Comparison of ENCODE assay signal across 21 cellular contexts in genomic region chr6:138240476-138241245, GRCh38. TPM values are rescaled to one million over a fixed set of nuclear protein-coding genes. Genes with fewer than 3 reads are reported as not detected.
A peak's percentile ranks its signal among the peaks of the same experiment; 100 is the strongest.
DNase-seq lines count a peak whose midpoint lies in the region; ATAC-seq lines count a peak whose summit lies in the region.
"Had no signal": no experiment of that assay in that cellular context is flagged by ENCODE, and none has a peak within 500 bp of the region (broad histone marks: within the 10 kb centered on the region; RNA-seq: fewer than 3 reads in every experiment).

No MANE protein-coding gene starts in this region.

- H3K36me3 Mint-ChIP-seq in naive thymus-derived CD4-positive, alpha-beta T cell = no peaks in the 10 kb centered on the region
- H3K36me3 Mint-ChIP-seq: memory B cell had no signal

- DNase-seq in DMS 273 treated with DMSO at 0.1 percent for 48 hours (lab: John Stamatoyannopoulos, UW) (peak; percentile 77), LHCN-M2 (ENCODE audit: low read depth) (peak; percentile 19), amniotic stem cell (lab: John Stamatoyannopoulos, UW) (peak; percentile 32), iris pigment epithelial cell (ENCODE audit: low read depth) (peak; percentile 53), NCI-H82 treated with DMSO at 0.1 percent for 48 hours (lab: John Stamatoyannopoulos, UW; ENCODE audit: unreplicated experiment) (no peak), cortex of kidney (lab: John Stamatoyannopoulos, UW) (no peak)
- DNase-seq in naive thymus-derived CD4-positive, alpha-beta T cell = no peak
- DNase-seq: activated CD4-positive, alpha-beta T cell treated with anti-CD3 and anti-CD28 coated beads for 48 hours; activated naive CD4-positive, alpha-beta T cell treated with anti-CD3 and anti-CD28 coated beads for 36 hours; DMS79 treated with DMSO at 0.1 percent for 48 hours; MM.1S; NCI-H2227 treated with DMSO at 0.1 percent for 48 hours; SHP77 treated with DMSO at 0.1 percent for 48 hours; stimulated activated CD4-positive, alpha-beta T cell treated with anti-CD3 and anti-CD28 coated beads, Interleukin-2, amount 100 ng/mL, for 48 hours had no signal

- CTCF ChIA-PET in naive thymus-derived CD4-positive, alpha-beta T cell (lab: Charles Lee) = no interaction called here

- H3K4me3 Mint-ChIP-seq in naive thymus-derived CD4-positive, alpha-beta T cell = no peak overlapping the region
- H3K4me3 Mint-ChIP-seq: activated naive CD4-positive, alpha-beta T cell treated with anti-CD3 and anti-CD28 coated beads for 36 hours; memory B cell; neural crest cell; T-helper 2 cell treated with Interferon-gamma antibody and Interleukin-4, amounts not matched to agents 5 μg/mL and 100 μg/mL, for 36 hours had no signal

- H3K4me1 ChIP-seq in naive thymus-derived CD4-positive, alpha-beta T cell (ENCODE audit: control insufficient read depth in 2 of 2, insufficient read depth in 2 of 2, low read length in 2 of 2) = no peaks in the 10 kb centered on the region
- H3K4me1 ChIP-seq: right atrium auricular region had no signal

- no peaks in the 10 kb centered on the region for H3K36me3 ChIP-seq in naive thymus-derived CD4-positive, alpha-beta T cell (ENCODE audit: control insufficient read depth in 2 of 3, insufficient read depth in 3 of 3, low read length in 3 of 3)
- H3K36me3 ChIP-seq: cardiac muscle cell, right atrium auricular region, thoracic aorta had no signal

- POLR2A ChIA-PET in naive thymus-derived CD4-positive, alpha-beta T cell (lab: Charles Lee) = no interaction called here

- intact Hi-C loops in naive thymus-derived CD4-positive, alpha-beta T cell (cut with micrococcal nuclease) = no loop called here

- no peak for ATAC-seq in naive thymus-derived CD4-positive, alpha-beta T cell
- ATAC-seq in HG03432 (IDR thresholded peaks at IDR 0.05; ENCODE audit: unreplicated experiment) = no peak

- peaks cover 0 to 31% (median 16%) of the 10 kb centered on the region in 5 donors for H3K27me3 Mint-ChIP-seq in naive thymus-derived CD4-positive, alpha-beta T cell

- no peak overlapping the region for H3K27ac ChIP-seq in naive thymus-derived CD4-positive, alpha-beta T cell (ENCODE audit: low read depth, low read length)
- H3K27ac ChIP-seq: cardiac muscle cell, right atrium auricular region, thoracic aorta had no signal

- H3K4me3 ChIP-seq in naive thymus-derived CD4-positive, alpha-beta T cell (ENCODE audit: low read length) = no peak overlapping the region
- H3K4me3 ChIP-seq: cardiac muscle cell, right atrium auricular region, thoracic aorta had no signal

- no peaks in the 10 kb centered on the region for H3K27me3 ChIP-seq in naive thymus-derived CD4-positive, alpha-beta T cell (ENCODE audit: control insufficient read depth in 2 of 2, insufficient read depth in 2 of 2, low read length in 2 of 2)
- H3K27me3 ChIP-seq: cardiac muscle cell, right atrium auricular region had no signal

- peaks cover 0 to 1% (median 0%) of the 10 kb centered on the region in 11 donors for H3K9me3 Mint-ChIP-seq in naive thymus-derived CD4-positive, alpha-beta T cell
- H3K9me3 Mint-ChIP-seq: activated naive CD4-positive, alpha-beta T cell treated with anti-CD3 and anti-CD28 coated beads for 36 hours; memory B cell; neural crest cell; T-helper 2 cell treated with Interferon-gamma antibody and Interleukin-4, amounts not matched to agents 5 μg/mL and 100 μg/mL, for 36 hours had no signal

- H3K4me1 Mint-ChIP-seq in naive thymus-derived CD4-positive, alpha-beta T cell = no peaks in the 10 kb centered on the region
- H3K4me1 Mint-ChIP-seq: memory B cell, neural crest cell had no signal

- H3K9me3 ChIP-seq in naive thymus-derived CD4-positive, alpha-beta T cell (ENCODE audit: control insufficient read depth in 2 of 3, low read length in 3 of 3) = no peaks in the 10 kb centered on the region
- H3K9me3 ChIP-seq: right atrium auricular region, thoracic aorta had no signal

- H3K27ac Mint-ChIP-seq in naive thymus-derived CD4-positive, alpha-beta T cell = no peak overlapping the region
- H3K27ac Mint-ChIP-seq: activated naive CD4-positive, alpha-beta T cell treated with anti-CD3 and anti-CD28 coated beads for 36 hours; memory B cell; T-helper 2 cell treated with Interferon-gamma antibody and Interleukin-4, amounts not matched to agents 5 μg/mL and 100 μg/mL, for 36 hours had no signal

RNA-seq across cellular contexts. Expression of gene PBOV1, which starts 22.4 kb away (rescaled TPM):
- not detected in 2 replicates for total RNA-seq in LHCN-M2 (2014; rRNA removed)
- not detected for polyA plus RNA-seq in LHCN-M2 (2012)
- total RNA-seq in naive thymus-derived CD4-positive, alpha-beta T cell = not detected
- polyA plus RNA-seq in naive thymus-derived CD4-positive, alpha-beta T cell = not detected
- total RNA-seq: activated naive CD4-positive, alpha-beta T cell treated with anti-CD3 and anti-CD28 coated beads for 36 hours; cardiac muscle cell; neural crest cell; right atrium auricular region; thoracic aorta had no signal
- polyA plus RNA-seq: cardiac muscle cell had no signal

Comparison
In these comparisons a context has a peak if more than half of its experiments do, and no peak if none do; other contexts are left out.
1. DNase-seq: peak in DMS 273 treated with DMSO at 0.1 percent for 48 hours (single experiment), LHCN-M2 (single experiment), amniotic stem cell (single experiment) and iris pigment epithelial cell (single experiment); none in NCI-H82 treated with DMSO at 0.1 percent for 48 hours (single experiment), naive thymus-derived CD4-positive, alpha-beta T cell (0 of 9) and cortex of kidney (single experiment).